Comparison of ENCODE assay signal across 10 cellular contexts in the genomic region with DNA sequence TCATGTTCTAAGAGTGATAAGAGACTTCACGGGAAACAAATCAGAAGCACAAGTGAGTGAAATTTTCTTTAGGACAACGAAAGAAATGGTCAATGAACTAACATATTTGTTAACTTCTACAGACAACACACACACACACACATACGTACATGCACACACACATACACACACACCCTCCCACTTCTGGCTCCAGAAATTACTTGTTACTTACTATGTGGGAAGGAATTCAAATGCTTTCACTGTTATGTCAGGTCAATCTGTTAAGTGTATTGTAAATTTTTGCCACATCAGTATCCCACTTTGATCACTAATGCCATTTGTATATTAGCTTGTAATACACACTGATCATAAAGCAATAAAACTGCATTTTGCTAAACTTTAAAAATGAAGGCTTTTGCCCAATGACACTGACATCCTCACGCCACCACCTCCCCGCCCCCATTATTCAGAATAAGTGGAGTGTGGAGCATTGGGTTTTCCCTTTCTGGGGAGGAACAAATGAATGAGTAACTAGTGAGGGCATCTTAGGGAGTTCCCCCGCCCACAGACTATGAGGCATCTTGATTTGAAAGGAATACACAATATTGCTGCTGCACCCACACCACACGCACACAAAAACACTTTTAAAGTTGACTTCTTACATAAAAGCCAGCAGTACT.
A peak's percentile ranks its signal among the peaks of the same experiment; 100 is the strongest.
DNase-seq lines count a peak whose midpoint lies in the region; ATAC-seq, FAIRE-seq and TF ChIP-seq lines count a peak whose summit lies in the region.
"Had no signal": no experiment of that assay in that cellular context is flagged by ENCODE, and none has a peak within 500 bp of the region (broad histone marks: within the 10 kb centered on the region; RNA-seq: fewer than 3 reads in every experiment).

No MANE protein-coding gene starts in this region.

- H2AFZ ChIP-seq in astrocyte (ENCODE audit: low read depth, low read length) = no peak overlapping the region

- WGBS in A549 (ENCODE audit: missing lambda C conversion rate) = 41% methylated on average over 7 of the region's 7 CpGs

- no peaks in the 10 kb centered on the region for H3K36me3 ChIP-seq in astrocyte (ENCODE audit: insufficient read depth, low read length)
- H3K36me3 ChIP-seq in SJCRH30 = no peaks in the 10 kb centered on the region

- no peaks in the 10 kb centered on the region for H3K27me3 Mint-ChIP-seq in astrocyte (ENCODE audit: low read depth, unreplicated experiment)

- ATAC-seq in A549 = no peak
- ATAC-seq in GM21515 (IDR thresholded peaks at IDR 0.05; ENCODE audit: unreplicated experiment) = peak; percentile 63

- no peaks in the 10 kb centered on the region for H3K27me3 ChIP-seq in astrocyte (ENCODE audit: insufficient read depth, low read length)
- H3K27me3 ChIP-seq in SJCRH30 = no peaks in the 10 kb centered on the region

- POLR2A ChIA-PET in A549 (lab: Yijun Ruan, JAX) = no interaction called here

- peak overlapping the region; percentile 56 for H3K4me2 ChIP-seq in A549
- H3K4me2 ChIP-seq in astrocyte (ENCODE audit: low read length) = peak overlapping the region; percentile 66

- CTCF ChIA-PET in A549 (lab: Yijun Ruan, JAX) = interaction anchor here (2.1 kb wide), 1 partner anchor 171 kb away, joined by 4 read pairs; no protein-coding TSS in a partner anchor

- H3K27ac ChIP-seq in A549 = peak overlapping the region; percentile 60 to 80; a peak in 5 of 6 replicates
- peak overlapping the region; percentile 83 for H3K27ac ChIP-seq in astrocyte (ENCODE audit: low read depth, low read length)
- no peak overlapping the region for H3K27ac ChIP-seq in SJCRH30
- H3K27ac ChIP-seq: C4-2B had no signal

- peaks cover 95% of the 10 kb centered on the region for H3K4me1 ChIP-seq in A549
- H3K4me1 ChIP-seq in astrocyte (ENCODE audit: insufficient read depth, low read length) = peaks cover 44% of the 10 kb centered on the region
- H3K4me1 ChIP-seq in SJCRH30 = no peaks in the 10 kb centered on the region

- H3K9me3 ChIP-seq in A549 (no peaks in the 10 kb centered on the region), astrocyte (ENCODE audit: insufficient read depth, low read depth, low read length) (no peaks in the 10 kb centered on the region), SJCRH30 (replicated peaks) (no peaks in the 10 kb centered on the region)

- no peaks in the 10 kb centered on the region for H4K20me1 ChIP-seq in astrocyte (ENCODE audit: insufficient read depth, low read length)

- H3K4me3 ChIP-seq in A549 = no peak overlapping the region
- no peak overlapping the region for H3K4me3 ChIP-seq in astrocyte (ENCODE audit: insufficient read depth, low read depth, low read length)
- H3K4me3 ChIP-seq in SJCRH30 = no peak overlapping the region
- H3K4me3 ChIP-seq: skin epidermis had no signal

- no peak overlapping the region for H3K4me3 Mint-ChIP-seq in astrocyte (ENCODE audit: unreplicated experiment)

- no peak for TF ChIP-seq RAD21 in A549 (conservative IDR thresholded peaks at IDR 0.05 in 1 of 2, IDR thresholded peaks at IDR 0.05 in 1 of 2)

- DNase-seq in A549 (ENCODE audit: low read depth in 1 of 2, low spot score in 1 of 2) (peak in 1 of 2 experiments; percentile 55), T follicular helper cell (ENCODE audit: low read depth) (peak; percentile 40), astrocyte (ENCODE audit: low read depth) (peak; percentile 89), HUDEP-2 (lab: John Stamatoyannopoulos, UW; ENCODE audit: unreplicated experiment in 76 of 76) (no peak), cerebellar nuclear complex (lab: John Stamatoyannopoulos, UW) (no peak), SJCRH30 (no peak)
- peak; percentile 87 for DNase-seq in stimulated activated CD4-positive, alpha-beta T cell treated with anti-CD3 and anti-CD28 coated beads, Interleukin-2, amount 100 ng/mL, for 4 hours (ENCODE audit: low read depth)

- H3K9ac ChIP-seq in astrocyte (ENCODE audit: low read length) = peak overlapping the region; percentile 64

- H3K4me1 Mint-ChIP-seq in astrocyte (ENCODE audit: low read depth, unreplicated experiment) = peaks cover 77% of the 10 kb centered on the region

- TF ChIP-seq CTCF in A549 (IDR thresholded peaks at IDR 0.05) (no peak), astrocyte (IDR thresholded peaks at IDR 0.05; ENCODE audit: insufficient read depth, low read depth, low read length) (no peak)

- H3K9me3 Mint-ChIP-seq in astrocyte (ENCODE audit: unreplicated experiment) = no peaks in the 10 kb centered on the region

- TF ChIP-seq EP300 in A549 (IDR thresholded peaks at IDR 0.05) = no peak

- peaks cover 69% of the 10 kb centered on the region for H3K79me2 ChIP-seq in astrocyte (ENCODE audit: insufficient read depth, low read length)

- H3K27ac Mint-ChIP-seq in astrocyte (ENCODE audit: unreplicated experiment) = peak overlapping the region; percentile 83

- no peak for TF ChIP-seq POLR2A in A549 (IDR thresholded peaks at IDR 0.05; ENCODE audit: low read length)

- FAIRE-seq in A549 (lab: Jason Lieb, UNC) (no peak), astrocyte (lab: Jason Lieb, UNC) (peak; percentile 71)

- peaks cover 13% of the 10 kb centered on the region for H3K36me3 Mint-ChIP-seq in astrocyte (ENCODE audit: low read depth, unreplicated experiment)

TF ChIP-seq in A549, 52 proteins besides CTCF, POLR2A, EP300 and RAD21:
- no peak for TF ChIP-seq ZC3H11A (IDR thresholded peaks at IDR 0.05)
- TF ChIP-seq, protein P1, sequence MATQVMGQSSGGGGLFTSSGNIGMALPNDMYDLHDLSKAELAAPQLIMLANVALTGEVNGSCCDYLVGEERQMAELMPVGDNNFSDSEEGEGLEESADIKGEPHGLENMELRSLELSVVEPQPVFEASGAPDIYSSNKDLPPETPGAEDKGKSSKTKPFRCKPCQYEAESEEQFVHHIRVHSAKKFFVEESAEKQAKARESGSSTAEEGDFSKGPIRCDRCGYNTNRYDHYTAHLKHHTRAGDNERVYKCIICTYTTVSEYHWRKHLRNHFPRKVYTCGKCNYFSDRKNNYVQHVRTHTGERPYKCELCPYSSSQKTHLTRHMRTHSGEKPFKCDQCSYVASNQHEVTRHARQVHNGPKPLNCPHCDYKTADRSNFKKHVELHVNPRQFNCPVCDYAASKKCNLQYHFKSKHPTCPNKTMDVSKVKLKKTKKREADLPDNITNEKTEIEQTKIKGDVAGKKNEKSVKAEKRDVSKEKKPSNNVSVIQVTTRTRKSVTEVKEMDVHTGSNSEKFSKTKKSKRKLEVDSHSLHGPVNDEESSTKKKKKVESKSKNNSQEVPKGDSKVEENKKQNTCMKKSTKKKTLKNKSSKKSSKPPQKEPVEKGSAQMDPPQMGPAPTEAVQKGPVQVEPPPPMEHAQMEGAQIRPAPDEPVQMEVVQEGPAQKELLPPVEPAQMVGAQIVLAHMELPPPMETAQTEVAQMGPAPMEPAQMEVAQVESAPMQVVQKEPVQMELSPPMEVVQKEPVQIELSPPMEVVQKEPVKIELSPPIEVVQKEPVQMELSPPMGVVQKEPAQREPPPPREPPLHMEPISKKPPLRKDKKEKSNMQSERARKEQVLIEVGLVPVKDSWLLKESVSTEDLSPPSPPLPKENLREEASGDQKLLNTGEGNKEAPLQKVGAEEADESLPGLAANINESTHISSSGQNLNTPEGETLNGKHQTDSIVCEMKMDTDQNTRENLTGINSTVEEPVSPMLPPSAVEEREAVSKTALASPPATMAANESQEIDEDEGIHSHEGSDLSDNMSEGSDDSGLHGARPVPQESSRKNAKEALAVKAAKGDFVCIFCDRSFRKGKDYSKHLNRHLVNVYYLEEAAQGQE (IDR thresholded peaks at IDR 0.05) = no peak
- TF ChIP-seq JUNB (IDR thresholded peaks at IDR 0.05) = no peak
- TF ChIP-seq, protein P2, sequence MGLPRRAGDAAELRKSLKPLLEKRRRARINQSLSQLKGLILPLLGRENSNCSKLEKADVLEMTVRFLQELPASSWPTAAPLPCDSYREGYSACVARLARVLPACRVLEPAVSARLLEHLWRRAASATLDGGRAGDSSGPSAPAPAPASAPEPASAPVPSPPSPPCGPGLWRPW (IDR thresholded peaks at IDR 0.05) = no peak
- no peak for TF ChIP-seq ZFP36 (IDR thresholded peaks at IDR 0.05; ENCODE audit: borderline replicate concordance, partially characterized antibody)
- TF ChIP-seq FOXS1 (CRISPR knock-in tag; IDR thresholded peaks at IDR 0.05) = no peak
- no peak for TF ChIP-seq FOSL2 (IDR thresholded peaks at IDR 0.05)
- TF ChIP-seq FOSL2 (CRISPR knock-in tag; IDR thresholded peaks at IDR 0.05) = peak; percentile 19; the same call in 1 of the 2 replicates

Comparison
In these comparisons a context has a peak if more than half of its experiments do, and no peak if none do; other contexts are left out.
1. DNase-seq: peak in T follicular helper cell (single experiment), astrocyte (single experiment) and stimulated activated CD4-positive, alpha-beta T cell treated with anti-CD3 and anti-CD28 coated beads, Interleukin-2, amount 100 ng/mL, for 4 hours (single experiment); none in HUDEP-2 (0 of 76), cerebellar nuclear complex (0 of 2) and SJCRH30 (0 of 2).